18 cellular contexts compared by ENCODE assay signal in the genomic region with DNA sequence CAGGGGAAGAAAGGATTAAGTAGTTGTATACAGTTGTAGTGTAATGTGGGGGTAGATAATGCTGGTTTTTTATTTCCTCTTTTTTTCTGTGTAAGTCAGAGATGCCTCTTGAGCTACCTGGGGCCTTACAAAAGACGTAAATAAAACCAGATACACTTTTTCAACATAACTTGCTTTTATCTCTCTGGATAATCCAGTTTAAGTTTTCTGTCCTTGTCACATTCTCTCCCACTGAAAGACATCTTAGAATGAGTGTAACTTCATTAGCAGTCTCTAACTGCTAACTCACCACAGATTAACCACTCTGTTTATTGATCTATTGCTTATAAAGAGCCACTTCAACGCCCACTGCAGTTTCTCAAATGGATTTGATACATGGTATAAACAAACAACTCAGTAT.
A peak's percentile ranks its signal among the peaks of the same experiment; 100 is the strongest.
DNase-seq lines count a peak whose midpoint lies in the region; ATAC-seq and TF ChIP-seq lines count a peak whose summit lies in the region.
"Had no signal": no experiment of that assay in that cellular context is flagged by ENCODE, and none has a peak within 500 bp of the region (broad histone marks: within the 10 kb centered on the region; RNA-seq: fewer than 3 reads in every experiment).

No MANE protein-coding gene starts in this region.

- intact Hi-C loops in activated CD4-positive, alpha-beta memory T cell treated with anti-CD3 and anti-CD28 coated beads for 36 hours (cut with micrococcal nuclease) = loop anchor here (10.0 kb wide), 1 partner anchor 538 kb away; a partner anchor contains a TSS
- intact Hi-C loops in adrenal gland (cut with DNase I) = no loop called here

- H3K9me3 ChIP-seq in adrenal gland (replicated peaks in 1 of 3) = no peaks in the 10 kb centered on the region

- H3K4me1 ChIP-seq in adrenal gland (replicated peaks in 1 of 2) = peaks cover 11 to 23% of the 10 kb centered on the region in 2 donors

- peaks cover 3 to 4% of the 10 kb centered on the region in 2 donors for H3K36me3 Mint-ChIP-seq in activated T-cell treated with anti-CD3 and anti-CD28 coated beads, Interleukin-2, amount 50 U/mL, for 72 hours (ENCODE audit: insufficient read depth in 2 of 2)
- peaks cover 3% of the 10 kb centered on the region for H3K36me3 Mint-ChIP-seq in activated CD4-positive, alpha-beta memory T cell treated with anti-CD3 and anti-CD28 coated beads for 36 hours
- peaks cover 0 to 8% (median 8%) of the 10 kb centered on the region in 3 donors for H3K36me3 Mint-ChIP-seq in naive thymus-derived CD8-positive, alpha-beta T cell

- peak overlapping the region; percentile 51 to 93 for H3K4me3 Mint-ChIP-seq in activated T-cell treated with anti-CD3 and anti-CD28 coated beads, Interleukin-2, amount 50 U/mL, for 72 hours
- no peak overlapping the region for H3K4me3 Mint-ChIP-seq in activated CD4-positive, alpha-beta memory T cell treated with anti-CD3 and anti-CD28 coated beads for 36 hours
- H3K4me3 Mint-ChIP-seq in naive thymus-derived CD8-positive, alpha-beta T cell = peak overlapping the region in 7 of 10 donors; percentile 30 to 72 (median 58)
- H3K4me3 Mint-ChIP-seq: mesothelial cell of epicardium had no signal

- no peaks in the 10 kb centered on the region for H3K27me3 ChIP-seq in adrenal gland

- CTCF ChIA-PET in activated CD4-positive, alpha-beta memory T cell treated with anti-CD3 and anti-CD28 coated beads for 36 hours (lab: Charles Lee) = no interaction called here

- no peaks in the 10 kb centered on the region for H3K9me3 Mint-ChIP-seq in activated T-cell treated with anti-CD3 and anti-CD28 coated beads, Interleukin-2, amount 50 U/mL, for 72 hours
- H3K9me3 Mint-ChIP-seq in activated CD4-positive, alpha-beta memory T cell treated with anti-CD3 and anti-CD28 coated beads for 36 hours = peaks cover under 1% of the 10 kb centered on the region
- peaks cover 0 to 10% (median under 1%) of the 10 kb centered on the region in 9 donors for H3K9me3 Mint-ChIP-seq in naive thymus-derived CD8-positive, alpha-beta T cell

- no peak overlapping the region for H3K4me3 ChIP-seq in adrenal gland

- POLR2A ChIA-PET in activated CD4-positive, alpha-beta memory T cell treated with anti-CD3 and anti-CD28 coated beads for 36 hours (lab: Charles Lee) = interaction anchor here (1.3 kb wide), 1 partner anchor 56 kb away, joined by 4 read pairs; no protein-coding TSS in a partner anchor
- POLR2A ChIA-PET in naive thymus-derived CD8-positive, alpha-beta T cell (lab: Charles Lee) = interaction anchor here (1.1 to 2.4 kb wide), 3 partner anchors 11 to 66 kb away, joined by 3 to 9 read pairs (median 4); no protein-coding TSS in a partner anchor

- TF ChIP-seq POLR2A in adrenal gland (IDR thresholded peaks at IDR 0.05) = no peak

- no peak for ATAC-seq in activated T-cell treated with anti-CD3 and anti-CD28 coated beads, Interleukin-2, amount 50 U/mL, for 72 hours (replicated peaks in 1 of 2)
- no peak for ATAC-seq in naive thymus-derived CD8-positive, alpha-beta T cell
- ATAC-seq in GM18517 (IDR thresholded peaks at IDR 0.05; ENCODE audit: unreplicated experiment) = no peak
- ATAC-seq: right cardiac atrium had no signal

- H3K36me3 ChIP-seq in adrenal gland (replicated peaks in 1 of 2) = no peaks in the 10 kb centered on the region

- peaks cover 87% of the 10 kb centered on the region for H3K4me1 Mint-ChIP-seq in activated T-cell treated with anti-CD3 and anti-CD28 coated beads, Interleukin-2, amount 50 U/mL, for 72 hours (ENCODE audit: low read depth)
- peaks cover 64% of the 10 kb centered on the region for H3K4me1 Mint-ChIP-seq in activated CD4-positive, alpha-beta memory T cell treated with anti-CD3 and anti-CD28 coated beads for 36 hours (ENCODE audit: low read depth)
- peaks cover 41 to 86% (median 74%) of the 10 kb centered on the region in 4 donors for H3K4me1 Mint-ChIP-seq in naive thymus-derived CD8-positive, alpha-beta T cell

- no peak for TF ChIP-seq CTCF in adrenal gland (IDR thresholded peaks at IDR 0.05)

- H3K27me3 Mint-ChIP-seq in activated T-cell treated with anti-CD3 and anti-CD28 coated beads, Interleukin-2, amount 50 U/mL, for 72 hours (ENCODE audit: low read depth) = no peaks in the 10 kb centered on the region
- H3K27me3 Mint-ChIP-seq in activated CD4-positive, alpha-beta memory T cell treated with anti-CD3 and anti-CD28 coated beads for 36 hours = no peaks in the 10 kb centered on the region
- no peaks in the 10 kb centered on the region for H3K27me3 Mint-ChIP-seq in naive thymus-derived CD8-positive, alpha-beta T cell

- peak overlapping the region; percentile 35 for H3K27ac Mint-ChIP-seq in activated T-cell treated with anti-CD3 and anti-CD28 coated beads, Interleukin-2, amount 50 U/mL, for 72 hours
- H3K27ac Mint-ChIP-seq in activated CD4-positive, alpha-beta memory T cell treated with anti-CD3 and anti-CD28 coated beads for 36 hours = peak overlapping the region; percentile 50
- H3K27ac Mint-ChIP-seq in naive thymus-derived CD8-positive, alpha-beta T cell = peak overlapping the region; percentile 73 to 97 (median 93)
- H3K27ac Mint-ChIP-seq: mesothelial cell of epicardium had no signal

- no peak for DNase-seq in activated T-cell treated with anti-CD3 and anti-CD28 coated beads, Interleukin-2, amount 50 U/mL, for 72 hours
- DNase-seq in activated T-cell treated with anti-CD3 and anti-CD28 coated beads, Interleukin-2, amount 50 U/mL, for 1 hour = no peak
- DNase-seq in Kasumi-1 (lab: John Stamatoyannopoulos, UW) (peak; percentile 9 to 12), activated gamma-delta T cell (lab: John Stamatoyannopoulos, UW) (no peak), adrenal gland (no peak)
- DNase-seq in activated CD4-positive, alpha-beta memory T cell treated with anti-CD3 and anti-CD28 coated beads for 36 hours = no peak
- no peak for DNase-seq in naive thymus-derived CD8-positive, alpha-beta T cell
- DNase-seq: ACHN, EL, hippocampal formation, KG1, NCI-H1436, NCI-H446, right cardiac atrium, substantia nigra, T1000 had no signal

- H3K27ac ChIP-seq in adrenal gland = no peak overlapping the region

- WGBS in adrenal gland, 4 donors = 89 to 95% (median 92%) methylated on average over 2 of the region's 2 CpGs

Comparison
In these comparisons a context has a peak if more than half of its experiments do, and no peak if none do; other contexts are left out.
1. DNase-seq: peak in Kasumi-1 (2 of 2); none in activated T-cell treated with anti-CD3 and anti-CD28 coated beads, Interleukin-2, amount 50 U/mL, for 72 hours (0 of 2), activated T-cell treated with anti-CD3 and anti-CD28 coated beads, Interleukin-2, amount 50 U/mL, for 1 hour (single experiment), activated CD4-positive, alpha-beta memory T cell treated with anti-CD3 and anti-CD28 coated beads for 36 hours (single experiment), naive thymus-derived CD8-positive, alpha-beta T cell (0 of 10), activated gamma-delta T cell (single experiment) and adrenal gland (0 of 7).
2. H3K27ac Mint-ChIP-seq: peak in every context shown above with its lines; median percentile 93 in naive thymus-derived CD8-positive, alpha-beta T cell; 50 in activated CD4-positive, alpha-beta memory T cell treated with anti-CD3 and anti-CD28 coated beads for 36 hours; 35 in activated T-cell treated with anti-CD3 and anti-CD28 coated beads, Interleukin-2, amount 50 U/mL, for 72 hours.